8 cellular contexts compared by ENCODE assay signal in the genomic region with DNA sequence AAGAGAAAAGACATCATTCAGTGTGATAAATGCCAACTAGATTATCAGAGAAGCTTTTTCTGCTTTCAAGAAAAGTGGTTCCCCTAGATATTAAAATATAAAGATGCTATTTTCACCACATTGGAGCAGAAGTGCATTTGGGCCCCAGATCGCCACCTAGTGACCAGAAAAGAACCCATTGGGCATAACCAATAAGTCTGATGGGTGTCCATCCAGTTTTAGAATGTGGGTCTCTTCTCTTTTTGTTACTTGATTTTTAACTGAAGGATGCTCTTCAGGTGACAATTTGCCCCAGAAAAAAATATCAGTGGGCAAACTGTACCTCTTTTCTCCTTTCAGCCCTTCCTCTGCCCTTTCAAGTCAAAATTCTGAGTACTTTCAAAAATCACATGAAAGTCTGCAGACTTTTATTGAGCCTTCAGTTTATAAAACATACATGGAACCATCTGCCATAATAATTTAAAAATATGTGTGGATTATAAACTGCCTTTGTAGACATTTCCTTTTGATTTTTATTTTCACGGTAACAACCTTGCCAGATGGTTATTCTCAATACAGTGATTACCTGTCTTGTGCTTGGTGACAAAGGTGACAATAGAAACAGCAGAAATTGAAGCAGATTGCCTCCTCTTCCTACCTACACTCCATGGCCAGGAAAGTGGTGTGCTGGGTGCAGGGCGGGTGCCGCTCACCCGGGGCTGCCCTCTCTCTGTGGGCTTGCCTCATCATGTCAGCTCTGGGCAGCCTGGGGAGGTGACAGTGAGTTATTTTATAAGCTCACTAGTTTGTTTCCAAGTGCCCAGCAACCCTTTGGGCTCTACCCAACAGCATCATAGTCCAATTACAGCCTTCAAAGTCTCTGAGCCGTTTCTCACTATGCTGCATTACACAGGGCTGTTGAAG.
A peak's percentile ranks its signal among the peaks of the same experiment; 100 is the strongest.
DNase-seq lines count a peak whose midpoint lies in the region; ATAC-seq and TF ChIP-seq lines count a peak whose summit lies in the region.

No MANE protein-coding gene starts in this region.

- no peaks in the 10 kb centered on the region for H3K9me3 ChIP-seq in RWPE2 (ENCODE audit: severe bottlenecking)

- H3K27me3 ChIP-seq in RWPE2 (ENCODE audit: insufficient read depth, poor library complexity, severe bottlenecking), result no peaks in the 10 kb centered on the region

- no peaks in the 10 kb centered on the region for H3K36me3 ChIP-seq in RWPE2 (ENCODE audit: low read depth)

- TF ChIP-seq CTCF in GM20000 (IDR thresholded peaks at IDR 0.05; ENCODE audit: extremely low read depth, missing control alignments) (peak; percentile 73), RWPE2 (IDR thresholded peaks at IDR 0.05; ENCODE audit: poor library complexity, severe bottlenecking) (peak; percentile 75)

- DNase-seq in D341Med (ENCODE audit: low spot score) (peak; percentile 48), GM20000 (ENCODE audit: low spot score) (peak; percentile 40), RWPE2 (ENCODE audit: low spot score) (no peak), iPS-NIHi7 (ENCODE audit: extremely low spot score) (peak; percentile 39), GOT3 (lab: John Stamatoyannopoulos, UW) (no peak), H4 (ENCODE audit: low spot score) (no peak)
- DNase-seq in activated T-cell treated with anti-CD3 and anti-CD28 coated beads, Interleukin-2, amount 50 U/mL, for 1 hour, result no peak

- H3K4me1 ChIP-seq in RWPE2 (ENCODE audit: insufficient read depth, poor library complexity, severe bottlenecking), result no peaks in the 10 kb centered on the region

- H3K4me3 ChIP-seq in RWPE2 (ENCODE audit: severe bottlenecking), result no peak overlapping the region

- ATAC-seq in RWPE2 (ENCODE audit: low read depth), result 0 out of 3 replicates have a peak, but pooled peaks have one; percentile 35
- no peak for ATAC-seq in HG02759 (IDR thresholded peaks at IDR 0.05; ENCODE audit: unreplicated experiment)

- H3K27ac ChIP-seq in RWPE2 (ENCODE audit: poor library complexity, severe bottlenecking), result no peak overlapping the region

Comparison
In these comparisons a context has a peak if more than half of its experiments do, and no peak if none do; other contexts are left out.
1. DNase-seq: peak in D341Med (single experiment), GM20000 (single experiment) and iPS-NIHi7 (single experiment); none in RWPE2 (single experiment), activated T-cell treated with anti-CD3 and anti-CD28 coated beads, Interleukin-2, amount 50 U/mL, for 1 hour (single experiment), GOT3 (single experiment) and H4 (single experiment).